In the genomic region with DNA sequence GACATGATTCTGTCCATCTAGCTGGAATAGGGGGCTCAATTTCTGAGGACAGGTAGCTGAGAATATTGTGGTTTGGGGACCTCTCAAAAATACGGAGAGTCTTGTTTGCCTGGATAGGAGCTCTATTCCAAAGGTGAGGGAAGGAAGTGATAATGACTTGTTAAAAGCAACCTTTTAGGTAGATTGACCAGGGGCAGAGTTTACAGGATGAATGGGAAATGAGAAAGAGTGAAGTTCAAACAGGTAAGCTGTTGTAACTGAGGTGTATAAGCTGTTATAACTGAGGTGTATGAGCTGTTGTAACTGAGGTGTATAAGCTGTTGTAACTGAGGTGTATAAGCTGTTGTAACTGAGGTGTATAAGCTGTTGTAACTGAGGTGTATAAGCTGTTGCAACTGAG, we compare ENCODE assay signal across 16 cellular contexts. TPM values are rescaled to one million over a fixed set of nuclear protein-coding genes. Genes with fewer than 3 reads are reported as not detected.
A peak's percentile ranks its signal among the peaks of the same experiment; 100 is the strongest.
DNase-seq lines count a peak whose midpoint lies in the region; ATAC-seq and TF ChIP-seq lines count a peak whose summit lies in the region.
"Had no signal": no experiment of that assay in that cellular context is flagged by ENCODE, and none has a peak within 500 bp of the region (broad histone marks: within the 10 kb centered on the region; RNA-seq: fewer than 3 reads in every experiment).

No MANE protein-coding gene starts in this region.

- no peaks in the 10 kb centered on the region for H3K27me3 ChIP-seq in colonic mucosa
- H3K27me3 ChIP-seq: BE2C, BLaER1 had no signal

- H3K4me3 ChIP-seq in mucosa of descending colon: no peak overlapping the region
- no peak overlapping the region for H3K4me3 ChIP-seq in colonic mucosa
- H3K4me3 ChIP-seq: BLaER1 had no signal

- H3K36me3 ChIP-seq in mucosa of descending colon (ENCODE audit: low read depth) (no peaks in the 10 kb centered on the region), colonic mucosa (no peaks in the 10 kb centered on the region)
- H3K36me3 ChIP-seq: BE2C, BLaER1 had no signal

- intact Hi-C loops in left colon (cut with DNase I, micrococcal nuclease) (no loop called here), mucosa of descending colon (cut with DNase I, micrococcal nuclease) (no loop called here), colonic mucosa (cut with DNase I) (no loop called here)

- TF ChIP-seq CTCF in mucosa of descending colon (IDR thresholded peaks at IDR 0.05): no peak
- no peak for TF ChIP-seq CTCF in colonic mucosa (IDR thresholded peaks at IDR 0.05)

- H3K4me1 ChIP-seq in mucosa of descending colon (ENCODE audit: low read depth) (no peaks in the 10 kb centered on the region), colonic mucosa (no peaks in the 10 kb centered on the region)
- H3K4me1 ChIP-seq: BE2C, BLaER1 had no signal

- ATAC-seq in left colon: peak; percentile 84
- peak; percentile 53 for ATAC-seq in mucosa of descending colon

- H3K9me3 ChIP-seq in mucosa of descending colon (no peaks in the 10 kb centered on the region), colonic mucosa (no peaks in the 10 kb centered on the region)
- H3K9me3 ChIP-seq: BE2C, BLaER1 had no signal

- no peak overlapping the region for H3K27ac ChIP-seq in colonic mucosa
- H3K27ac ChIP-seq: BLaER1 had no signal

- no peak overlapping the region for H3K9ac ChIP-seq in colonic mucosa (ENCODE audit: low read depth in 2 of 2, low read length in 2 of 2)
- H3K9ac ChIP-seq: BLaER1 had no signal

- DNase-seq in left colon (no peak), mucosa of descending colon (no peak), colonic mucosa (no peak), CD1c-positive myeloid dendritic cell (ENCODE audit: extremely low spot score) (no peak), putamen (ENCODE audit: low spot score) (no peak)
- DNase-seq: 8988T; ACHN; BE2C; C1 segment of cervical spinal cord; Calu3; CD4-positive, alpha-beta T cell; CD8-positive, alpha-beta memory T cell; COR-L47; DMS79 treated with DMSO at 0.1 percent for 48 hours; GF-D8 had no signal

RNA-seq across cellular contexts. Expression of a gene that starts 25.2 kb away (rescaled TPM):
- total RNA-seq in left colon (10 to 100 TPM; 28.3 to 30.5 TPM), mucosa of descending colon (10 to 100 TPM; 21.1 to 56.8 (median 44.0) TPM), colonic mucosa (10 to 100 TPM; 20.0 to 24.2 TPM)
